ENCODE assay signal across 22 cellular contexts in the genomic region with DNA sequence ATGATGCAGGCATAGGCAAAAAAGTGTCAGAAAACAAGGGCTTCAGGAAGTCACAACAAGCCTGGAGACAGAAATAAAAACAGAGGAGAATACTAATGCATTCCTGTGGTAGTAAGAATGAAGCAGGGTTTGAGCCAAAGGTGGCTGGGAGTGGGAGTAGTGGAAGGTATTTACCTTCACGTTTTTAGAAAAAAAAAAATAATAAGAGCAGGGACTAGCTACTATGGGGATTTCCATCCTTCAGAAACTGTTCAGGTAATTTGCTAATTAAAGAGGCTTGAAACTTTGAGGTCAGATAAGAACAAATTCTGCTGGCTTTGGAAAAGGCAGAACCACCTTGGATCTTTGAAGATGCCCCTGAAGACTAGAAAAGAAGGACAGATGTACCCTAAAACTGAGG. TPM values are rescaled to one million over a fixed set of nuclear protein-coding genes. Genes with fewer than 3 reads are reported as not detected.
DNase-seq lines count a peak whose midpoint lies in the region; ATAC-seq, FAIRE-seq and TF ChIP-seq lines count a peak whose summit lies in the region.
"Had no signal": no experiment of that assay in that cellular context is flagged by ENCODE, and none has a peak within 500 bp of the region (broad histone marks: within the 10 kb centered on the region; RNA-seq: fewer than 3 reads in every experiment).

No MANE protein-coding gene starts in this region.

- H3K9me2 ChIP-seq in MM.1S (replicated peaks; ENCODE audit: insufficient read depth, low read length): no peaks in the 10 kb centered on the region

- H4K20me1 ChIP-seq in MM.1S (ENCODE audit: insufficient read depth, low read length) (no peaks in the 10 kb centered on the region), astrocyte (ENCODE audit: insufficient read depth, low read length) (no peaks in the 10 kb centered on the region)

- H3K36me3 Mint-ChIP-seq in astrocyte (ENCODE audit: low read depth, unreplicated experiment) (no peaks in the 10 kb centered on the region), nephron progenitor cell (ENCODE audit: low read depth) (no peaks in the 10 kb centered on the region)
- H3K36me3 Mint-ChIP-seq in natural killer cell treated with Interleukin-12 subunit alpha and Interleukin-12 subunit beta and Interleukin-15 and Interleukin-18, amount 100 ng/mL, for 72 hours: no peaks in the 10 kb centered on the region
- H3K36me3 Mint-ChIP-seq: activated naive CD8-positive, alpha-beta T cell had no signal

- H3K27me3 Mint-ChIP-seq in astrocyte (ENCODE audit: low read depth, unreplicated experiment): no peaks in the 10 kb centered on the region
- peaks cover 5% of the 10 kb centered on the region for H3K27me3 Mint-ChIP-seq in nephron progenitor cell (ENCODE audit: low read depth, poor library complexity)
- H3K27me3 Mint-ChIP-seq in natural killer cell treated with Interleukin-12 subunit alpha and Interleukin-12 subunit beta and Interleukin-15 and Interleukin-18, amount 100 ng/mL, for 72 hours: peaks cover 16 to 20% of the 10 kb centered on the region in 2 donors

- H2AFZ ChIP-seq in MM.1S (ENCODE audit: low read length): 0 out of 2 replicates have a peak overlapping the region, but pooled peaks have one; percentile 7
- H2AFZ ChIP-seq in astrocyte (ENCODE audit: low read depth, low read length): no peak overlapping the region

- ATAC-seq in lower lobe of right lung: no peak
- no peak for ATAC-seq in natural killer cell treated with Interleukin-12 subunit alpha and Interleukin-12 subunit beta and Interleukin-15 and Interleukin-18, amount 100 ng/mL, for 72 hours

- H3K4me1 ChIP-seq in MM.1S (ENCODE audit: low read length): peaks cover 45% of the 10 kb centered on the region
- H3K4me1 ChIP-seq in astrocyte (ENCODE audit: insufficient read depth, low read length): peaks cover 12% of the 10 kb centered on the region
- H3K4me1 ChIP-seq in lower lobe of right lung: peaks cover 10% of the 10 kb centered on the region
- H3K4me1 ChIP-seq: prostate gland had no signal

- H3K27me3 ChIP-seq in MM.1S (replicated peaks; ENCODE audit: insufficient read depth, low read length) (no peaks in the 10 kb centered on the region), astrocyte (ENCODE audit: insufficient read depth, low read length) (peaks cover 2% of the 10 kb centered on the region), lower lobe of right lung (ENCODE audit: low read depth) (no peaks in the 10 kb centered on the region)
- H3K27me3 ChIP-seq: left lung had no signal

- H3K9me3 ChIP-seq in MM.1S (replicated peaks; ENCODE audit: insufficient read depth, low read length): no peaks in the 10 kb centered on the region
- no peaks in the 10 kb centered on the region for H3K9me3 ChIP-seq in astrocyte (ENCODE audit: insufficient read depth, low read depth, low read length)
- no peaks in the 10 kb centered on the region for H3K9me3 ChIP-seq in lower lobe of right lung
- H3K9me3 ChIP-seq: left lung, prostate gland had no signal

- H3F3A ChIP-seq in MM.1S (ENCODE audit: insufficient read depth, low read length): peaks cover 21% of the 10 kb centered on the region

- H3K4me3 Mint-ChIP-seq in astrocyte (ENCODE audit: unreplicated experiment) (no peak overlapping the region), nephron progenitor cell (no peak overlapping the region)
- no peak overlapping the region for H3K4me3 Mint-ChIP-seq in natural killer cell treated with Interleukin-12 subunit alpha and Interleukin-12 subunit beta and Interleukin-15 and Interleukin-18, amount 100 ng/mL, for 72 hours
- H3K4me3 Mint-ChIP-seq: activated naive CD8-positive, alpha-beta T cell had no signal

- intact Hi-C loops in lower lobe of right lung (cut with DNase I): no loop called here

- H3K4me2 ChIP-seq in MM.1S (ENCODE audit: low read depth, low read length) (peak overlapping the region; percentile 85), astrocyte (ENCODE audit: low read length) (peak overlapping the region; percentile 25)

- peaks cover 40% of the 10 kb centered on the region for H3K4me1 Mint-ChIP-seq in astrocyte (ENCODE audit: low read depth, unreplicated experiment)
- peaks cover 34% of the 10 kb centered on the region for H3K4me1 Mint-ChIP-seq in nephron progenitor cell
- peaks cover 5 to 16% of the 10 kb centered on the region in 2 donors for H3K4me1 Mint-ChIP-seq in natural killer cell treated with Interleukin-12 subunit alpha and Interleukin-12 subunit beta and Interleukin-15 and Interleukin-18, amount 100 ng/mL, for 72 hours (ENCODE audit: low read depth in 2 of 2)

- H3K79me2 ChIP-seq in MM.1S (ENCODE audit: low read length) (no peaks in the 10 kb centered on the region), astrocyte (ENCODE audit: insufficient read depth, low read length) (no peaks in the 10 kb centered on the region)

- H3K27ac ChIP-seq in MM.1S (ENCODE audit: low read length) (peak overlapping the region; percentile 85), astrocyte (ENCODE audit: low read depth, low read length) (no peak overlapping the region), lower lobe of right lung (no peak overlapping the region)
- H3K27ac ChIP-seq: HL-60, prostate gland, SK-N-MC had no signal

- H3K27ac Mint-ChIP-seq in astrocyte (ENCODE audit: unreplicated experiment): peak overlapping the region; percentile 22
- H3K27ac Mint-ChIP-seq in nephron progenitor cell: peak overlapping the region; percentile 51
- no peak overlapping the region for H3K27ac Mint-ChIP-seq in natural killer cell treated with Interleukin-12 subunit alpha and Interleukin-12 subunit beta and Interleukin-15 and Interleukin-18, amount 100 ng/mL, for 72 hours
- H3K27ac Mint-ChIP-seq: activated naive CD8-positive, alpha-beta T cell had no signal

- no peak for FAIRE-seq in astrocyte (lab: Jason Lieb, UNC)

- H3K4me3 ChIP-seq in GM12865 (ENCODE audit: low read depth, low read length) (peak overlapping the region; percentile 40), MM.1S (ENCODE audit: low read length) (peak overlapping the region; percentile 35), astrocyte (ENCODE audit: insufficient read depth, low read depth, low read length) (no peak overlapping the region), lower lobe of right lung (no peak overlapping the region)
- H3K4me3 ChIP-seq: coronary artery, left lung, prostate gland had no signal

- H3K9me3 Mint-ChIP-seq in astrocyte (ENCODE audit: unreplicated experiment) (no peaks in the 10 kb centered on the region), nephron progenitor cell (no peaks in the 10 kb centered on the region)
- H3K9me3 Mint-ChIP-seq in natural killer cell treated with Interleukin-12 subunit alpha and Interleukin-12 subunit beta and Interleukin-15 and Interleukin-18, amount 100 ng/mL, for 72 hours: no peaks in the 10 kb centered on the region

- peak overlapping the region; percentile 51; the same call in 1 of the 2 replicates for H3K9ac ChIP-seq in MM.1S (ENCODE audit: low read length)
- no peak overlapping the region for H3K9ac ChIP-seq in astrocyte (ENCODE audit: low read length)

- TF ChIP-seq CTCF in GM12865 (IDR thresholded peaks at IDR 0.05; ENCODE audit: insufficient read depth, low read depth, low read length, missing control alignments) (no peak), MM.1S (IDR thresholded peaks at IDR 0.05; ENCODE audit: low read length) (no peak), astrocyte (IDR thresholded peaks at IDR 0.05; ENCODE audit: insufficient read depth, low read depth, low read length) (no peak), nephron progenitor cell (IDR thresholded peaks at IDR 0.05) (no peak), lower lobe of right lung (IDR thresholded peaks at IDR 0.05) (no peak), GM20000 (IDR thresholded peaks at IDR 0.05; ENCODE audit: extremely low read depth, missing control alignments) (no peak)

- H3K36me3 ChIP-seq in MM.1S (replicated peaks; ENCODE audit: insufficient read depth, low read length): no peaks in the 10 kb centered on the region
- H3K36me3 ChIP-seq in astrocyte (ENCODE audit: insufficient read depth, low read length): no peaks in the 10 kb centered on the region
- H3K36me3 ChIP-seq in lower lobe of right lung: peaks cover 3% of the 10 kb centered on the region
- H3K36me3 ChIP-seq: left lung, prostate gland had no signal

- no peak for DNase-seq in GM12865 (ENCODE audit: low read depth)
- peak; percentile 66 for DNase-seq in MM.1S
- no peak for DNase-seq in astrocyte (ENCODE audit: low read depth)
- DNase-seq in nephron progenitor cell: no peak
- no peak for DNase-seq in lower lobe of right lung
- no peak for DNase-seq in natural killer cell treated with Interleukin-12 subunit alpha and Interleukin-12 subunit beta and Interleukin-15 and Interleukin-18, amount 100 ng/mL, for 72 hours (ENCODE audit: low spot score)
- DNase-seq in GM20000 (ENCODE audit: low spot score): no peak
- DNase-seq in medulla oblongata (ENCODE audit: extremely low spot score): no peak
- DNase-seq: activated CD8-positive, alpha-beta memory T cell treated with anti-CD3 and anti-CD28 coated beads for 24 hours; activated T-cell treated with anti-CD3 and anti-CD28 coated beads, Interleukin-2, amount 50 U/mL, for 48 hours; COR-L47; head of caudate nucleus; IMR-90; left lung; NCI-H187; stimulated activated CD4-positive, alpha-beta T cell treated with anti-CD3 and anti-CD28 coated beads, Interleukin-4, amount 100 ng/mL, for 24 hours had no signal

RNA-seq across cellular contexts. Expression of a gene that starts 18.5 kb away (rescaled TPM):
- total RNA-seq in astrocyte (not detected in 2 replicates), lower lobe of right lung (8.3 TPM)
- under 1 TPM in 1 of 2 donors, not detected in 1; 0.59 TPM for total RNA-seq in natural killer cell treated with Interleukin-12 subunit alpha and Interleukin-12 subunit beta and Interleukin-15 and Interleukin-18, amount 100 ng/mL, for 72 hours
- total RNA-seq: Daoy, IMR-90 had no signal

RNA-seq across cellular contexts. Expression of a gene that starts 51.6 kb away (rescaled TPM):
- total RNA-seq in astrocyte: not detected in 2 replicates
- total RNA-seq in lower lobe of right lung: 29.5 TPM
- 1 to 10 TPM; 3.2 to 4.5 TPM for total RNA-seq in natural killer cell treated with Interleukin-12 subunit alpha and Interleukin-12 subunit beta and Interleukin-15 and Interleukin-18, amount 100 ng/mL, for 72 hours
- total RNA-seq: IMR-90 had no signal

Comparison
In these comparisons a context has a peak if more than half of its experiments do, and no peak if none do; other contexts are left out.
1. H3K4me3 ChIP-seq: peak in GM12865 (single experiment) and MM.1S (single experiment); none in astrocyte (single experiment) and lower lobe of right lung (single experiment).
2. H3K27ac Mint-ChIP-seq: peak in astrocyte (single experiment) and nephron progenitor cell (single experiment); none in natural killer cell treated with Interleukin-12 subunit alpha and Interleukin-12 subunit beta and Interleukin-15 and Interleukin-18, amount 100 ng/mL, for 72 hours (0 of 2).